Comparison of ENCODE assay signal across 22 cellular contexts in genomic region chr7:27555670-27556069, GRCh38.
DNase-seq lines count a peak whose midpoint lies in the region; ATAC-seq, FAIRE-seq and TF ChIP-seq lines count a peak whose summit lies in the region.
"Had no signal": no experiment of that assay in that cellular context is flagged by ENCODE, and none has a peak within 500 bp of the region (broad histone marks: within the 10 kb centered on the region; RNA-seq: fewer than 3 reads in every experiment).

No MANE protein-coding gene starts in this region.

- H3K27ac Mint-ChIP-seq in GM23338, result no peak overlapping the region
- H3K27ac Mint-ChIP-seq: B cell; CD4-positive, CD25-positive, alpha-beta regulatory T cell; CD8-positive, alpha-beta T cell; HFFc6 had no signal

- H3K79me2 ChIP-seq in GM23338 (replicated peaks; ENCODE audit: insufficient read depth), result no peaks in the 10 kb centered on the region
- H3K79me2 ChIP-seq in PC-3 (ENCODE audit: low read length), result no peaks in the 10 kb centered on the region

- BruUV-seq in PC-3 (replicated peaks; lab: Mats Ljungman, UMichigan), result no TSS peak

- peaks cover 26% of the 10 kb centered on the region for H3K4me1 ChIP-seq in GM23338 (ENCODE audit: insufficient read depth)
- H3K4me1 ChIP-seq in PC-3 (ENCODE audit: insufficient read depth, low read length), result peaks cover 10% of the 10 kb centered on the region
- H3K4me1 ChIP-seq in tibial artery, result no peaks in the 10 kb centered on the region
- H3K4me1 ChIP-seq: BLaER1, Caco-2 had no signal

- no peak for DNase-seq in GM23338 (ENCODE audit: low spot score)
- DNase-seq in PC-3, result peak; percentile 39
- DNase-seq in bronchial epithelial cell (ENCODE audit: low read depth), result peak; percentile 9
- DNase-seq in cerebellum (ENCODE audit: low spot score), result no peak
- DNase-seq in tibial artery, result no peak
- DNase-seq in AML-193 (lab: John Stamatoyannopoulos, UW), result no peak
- DNase-seq: Caco-2; CD4-positive, CD25-positive, alpha-beta regulatory T cell; CD8-positive, alpha-beta T cell; DMS 273 treated with DMSO at 0.1 percent for 48 hours; DMS79; EL; GF-D8; GOT3; HFFc6 had no signal

- TF ChIP-seq CTCF in GM23338 (conservative IDR thresholded peaks at IDR 0.05; ENCODE audit: low read depth in 2 of 2) (no peak), PC-3 (conservative IDR thresholded peaks at IDR 0.05; ENCODE audit: low read depth, low read length) (no peak), bronchial epithelial cell (IDR thresholded peaks at IDR 0.05; ENCODE audit: insufficient read depth, low read length, severe bottlenecking) (no peak), tibial artery (IDR thresholded peaks at IDR 0.05) (no peak)

- no peak overlapping the region for H3K27ac ChIP-seq in GM23338 (ENCODE audit: low read depth)
- H3K27ac ChIP-seq in PC-3 (ENCODE audit: low read length), result no peak overlapping the region
- H3K27ac ChIP-seq in tibial artery, result no peak overlapping the region
- H3K27ac ChIP-seq: BLaER1, C4-2B had no signal

- POLR2A ChIA-PET in PC-3 (lab: Charles Lee; ENCODE audit: unreplicated experiment), result no interaction called here

- H3K36me3 Mint-ChIP-seq in GM23338 (ENCODE audit: low read depth), result peaks cover 3% of the 10 kb centered on the region; the same call in 2 of the 3 replicates
- H3K36me3 Mint-ChIP-seq: CD4-positive, CD25-positive, alpha-beta regulatory T cell had no signal

- no peak overlapping the region for H2AFZ ChIP-seq in GM23338
- H2AFZ ChIP-seq in PC-3 (ENCODE audit: low read length), result no peak overlapping the region

- H3K4me3 Mint-ChIP-seq in GM23338, result no peak overlapping the region
- H3K4me3 Mint-ChIP-seq: B cell; CD4-positive, CD25-positive, alpha-beta regulatory T cell; CD8-positive, alpha-beta T cell; HFFc6 had no signal

- H4K20me1 ChIP-seq in GM23338 (replicated peaks; ENCODE audit: insufficient read depth), result no peaks in the 10 kb centered on the region; the same call in 1 of the 2 replicates
- no peaks in the 10 kb centered on the region for H4K20me1 ChIP-seq in PC-3 (ENCODE audit: low read length)
- H4K20me1 ChIP-seq: BLaER1 had no signal

- no peaks in the 10 kb centered on the region for H3K9me2 ChIP-seq in GM23338 (ENCODE audit: insufficient read depth)
- no peaks in the 10 kb centered on the region for H3K9me2 ChIP-seq in PC-3 (replicated peaks; ENCODE audit: low read length)

- peaks cover 26% of the 10 kb centered on the region for H3K4me1 Mint-ChIP-seq in GM23338
- H3K4me1 Mint-ChIP-seq: B cell; CD4-positive, CD25-positive, alpha-beta regulatory T cell had no signal

- H3K36me3 ChIP-seq in GM23338 (ENCODE audit: insufficient read depth) (no peaks in the 10 kb centered on the region), PC-3 (ENCODE audit: low read depth, low read length) (no peaks in the 10 kb centered on the region), bronchial epithelial cell (ENCODE audit: control insufficient read depth, insufficient read depth, low read length) (no peaks in the 10 kb centered on the region), tibial artery (no peaks in the 10 kb centered on the region)
- H3K36me3 ChIP-seq: BLaER1, HAP-1 had no signal

- H3K4me2 ChIP-seq in GM23338, result peak overlapping the region; percentile 14; the same call in 1 of the 2 replicates
- H3K4me2 ChIP-seq in PC-3 (ENCODE audit: low read length), result no peak overlapping the region
- H3K4me2 ChIP-seq: BLaER1 had no signal

- H3K9me3 ChIP-seq in PC-3 (ENCODE audit: low read length), result no peaks in the 10 kb centered on the region
- H3K9me3 ChIP-seq in tibial artery, result no peaks in the 10 kb centered on the region
- H3K9me3 ChIP-seq: BLaER1, Caco-2, HAP-1 had no signal

- peaks cover 2% of the 10 kb centered on the region for H3K27me3 Mint-ChIP-seq in GM23338 (ENCODE audit: insufficient read depth, low read depth, poor library complexity)
- H3K27me3 Mint-ChIP-seq: B cell; CD4-positive, CD25-positive, alpha-beta regulatory T cell had no signal

- intact Hi-C loops in PC-3 (cut with micrococcal nuclease) (no loop called here), tibial artery (cut with DNase I; ENCODE audit: low total_unique reads) (no loop called here)

- CTCF ChIA-PET in PC-3 (lab: Charles Lee), result no interaction called here

- H3F3A ChIP-seq in GM23338 (replicated peaks; ENCODE audit: low read depth) (no peaks in the 10 kb centered on the region), PC-3 (ENCODE audit: low read length, unreplicated experiment) (no peaks in the 10 kb centered on the region)

- no peak overlapping the region for H3K9ac ChIP-seq in PC-3 (ENCODE audit: low read length)
- H3K9ac ChIP-seq: BLaER1 had no signal

- no peaks in the 10 kb centered on the region for H3K9me3 Mint-ChIP-seq in GM23338
- H3K9me3 Mint-ChIP-seq: CD4-positive, CD25-positive, alpha-beta regulatory T cell; CD8-positive, alpha-beta T cell; HFFc6 had no signal

- no peak for ATAC-seq in GM23338
- peak; percentile 76 for ATAC-seq in PC-3
- ATAC-seq: CD8-positive, alpha-beta T cell had no signal

- H3K27me3 ChIP-seq in GM23338 (ENCODE audit: insufficient read depth) (no peaks in the 10 kb centered on the region), PC-3 (ENCODE audit: low read length) (no peaks in the 10 kb centered on the region), bronchial epithelial cell (ENCODE audit: control insufficient read depth, insufficient read depth, low read length) (no peaks in the 10 kb centered on the region), tibial artery (no peaks in the 10 kb centered on the region)
- H3K27me3 ChIP-seq: BLaER1 had no signal

- FAIRE-seq in bronchial epithelial cell (lab: Jason Lieb, UNC), result no peak
- FAIRE-seq: GM12891, GM18507, H54 had no signal

- H3K4me3 ChIP-seq in GM23338 (no peak overlapping the region), PC-3 (ENCODE audit: low read length) (no peak overlapping the region), bronchial epithelial cell (ENCODE audit: low read depth, low read length) (no peak overlapping the region), tibial artery (no peak overlapping the region)
- H3K4me3 ChIP-seq: BLaER1, HAP-1 had no signal

TF ChIP-seq in GM23338, 12 proteins besides CTCF, POLR2A, EP300 and RAD21 (continues in another document):
- TF ChIP-seq ZNF462 (CRISPR knock-in tag; IDR thresholded peaks at IDR 0.05) (no peak), NANOG (IDR thresholded peaks at IDR 0.05; ENCODE audit: borderline replicate concordance) (no peak), STAT1 (IDR thresholded peaks at IDR 0.05; ENCODE audit: unreplicated experiment) (no peak), ZNF331 (CRISPR knock-in tag; IDR thresholded peaks at IDR 0.05; ENCODE audit: low read depth) (no peak), CREB1 (CRISPR knock-in tag; IDR thresholded peaks at IDR 0.05; ENCODE audit: low read depth) (no peak), JUNB (IDR thresholded peaks at IDR 0.05; ENCODE audit: unreplicated experiment) (no peak)

Comparison
In these comparisons a context has a peak if more than half of its experiments do, and no peak if none do; other contexts are left out.
1. DNase-seq: peak in PC-3 (single experiment) and bronchial epithelial cell (single experiment); none in GM23338 (single experiment), cerebellum (single experiment), tibial artery (0 of 2) and AML-193 (0 of 2).